Comparison of ENCODE assay signal across 8 cellular contexts in the genomic region with DNA sequence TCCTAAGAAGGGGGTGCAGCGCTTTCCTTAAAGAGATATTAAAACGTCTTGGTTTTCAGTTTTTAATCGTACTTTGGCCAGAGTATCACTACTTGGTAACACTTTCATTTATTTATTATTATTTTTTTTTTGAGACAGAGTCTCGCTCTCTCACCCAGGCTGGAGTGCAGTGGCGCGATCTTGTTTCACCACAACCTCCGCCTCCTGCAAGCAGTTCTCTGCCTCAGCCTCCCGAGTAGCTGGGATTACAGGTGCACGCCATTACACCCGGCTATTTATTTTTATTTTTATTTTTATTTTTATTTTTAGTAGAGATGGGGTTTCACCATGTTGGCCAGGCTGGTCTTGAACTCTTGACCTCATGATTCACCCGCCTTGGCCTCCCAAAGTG.
DNase-seq lines count a peak whose midpoint lies in the region; ATAC-seq and TF ChIP-seq lines count a peak whose summit lies in the region.
"Not testable (repeated sequence)": the region's sequence is repeated elsewhere in the genome, so short reads cannot be mapped to it uniquely, and the experiment has no call there.

No MANE protein-coding gene starts in this region.

- H2BK12ac ChIP-seq in H9 (ENCODE audit: insufficient read length, low read depth, low read length) = not testable (repeated sequence)

- POLR2A ChIA-PET in activated CD4-positive, alpha-beta T cell treated with anti-CD3 and anti-CD28 coated beads, Interleukin-2, amount 10 ng/mL, durations not matched to agents 7 days and 5 days (lab: Charles Lee) = not testable (repeated sequence)

- H3K79me2 ChIP-seq in H9 (ENCODE audit: insufficient read depth, low read length) = not testable (repeated sequence)

- H2BK20ac ChIP-seq in H9 (ENCODE audit: low read depth, low read length, poor library complexity, severe bottlenecking) = not testable (repeated sequence)

- not testable (repeated sequence) for H3T11ph ChIP-seq in H9 (ENCODE audit: low read length)

- not testable (repeated sequence) for H2AK5ac ChIP-seq in H9 (ENCODE audit: insufficient read length, low read length)

- H3K36me3 ChIP-seq in iPS-15b (ENCODE audit: control insufficient read depth, insufficient read depth, low read length); neutrophil; tibial artery: not testable (repeated sequence)

- H3K4me3 Mint-ChIP-seq in Calu3 (ENCODE audit: low read depth, unreplicated experiment) (peak overlapping the region; percentile 10), H9 (peak overlapping the region; percentile 45 to 54; a peak in 3 of 5 replicates), IgD-negative memory B cell (peak overlapping the region; percentile 60 to 92 (median 84))
- H3K4me3 Mint-ChIP-seq in activated CD4-positive, alpha-beta T cell treated with anti-CD3 and anti-CD28 coated beads, Interleukin-2, amount 10 ng/mL, durations not matched to agents 7 days and 5 days = peak overlapping the region; percentile 66
- peak overlapping the region; percentile 80 for H3K4me3 Mint-ChIP-seq in central memory CD8-positive, alpha-beta T cell

- not testable (repeated sequence) for H3K4me3 ChIP-seq in iPS-15b (ENCODE audit: low read depth, low read length)
- H3K4me3 ChIP-seq in neutrophil (ENCODE audit: low read depth in 1 of 2, low read length in 1 of 2) = peak overlapping the region; percentile 63 to 64
- H3K4me3 ChIP-seq in tibial artery = peak overlapping the region; percentile 29 to 47

- intact Hi-C loops in Calu3 (cut with micrococcal nuclease; ENCODE audit: unreplicated experiment) = not testable (repeated sequence)
- intact Hi-C loops in tibial artery (cut with DNase I; ENCODE audit: low total_unique reads) = loop anchor here (5.0 kb wide), 1 partner anchor 198 kb away; no protein-coding TSS in a partner anchor

- not testable (repeated sequence) for H3K27me3 Mint-ChIP-seq in Calu3 (ENCODE audit: unreplicated experiment); H9 (ENCODE audit: low read depth); IgD-negative memory B cell; activated CD4-positive, alpha-beta T cell treated with anti-CD3 and anti-CD28 coated beads, Interleukin-2, amount 10 ng/mL, durations not matched to agents 7 days and 5 days; central memory CD8-positive, alpha-beta T cell

- not testable (repeated sequence) for H3K9me3 ChIP-seq in H9 (ENCODE audit: control insufficient read depth, low read depth, low read length); iPS-15b (ENCODE audit: control insufficient read depth, insufficient read depth, low read length); neutrophil; tibial artery

- H3K18ac ChIP-seq in H9 (ENCODE audit: insufficient read length, low read depth, low read length) = not testable (repeated sequence)

- H3K4me1 Mint-ChIP-seq in Calu3 (ENCODE audit: low read depth, unreplicated experiment); H9; IgD-negative memory B cell; central memory CD8-positive, alpha-beta T cell: not testable (repeated sequence)
- H3K4me1 Mint-ChIP-seq in activated CD4-positive, alpha-beta T cell treated with anti-CD3 and anti-CD28 coated beads, Interleukin-2, amount 10 ng/mL, durations not matched to agents 7 days and 5 days = peaks cover 20% of the 10 kb centered on the region

- H3K4ac ChIP-seq in H9 (ENCODE audit: low read depth, low read length) = not testable (repeated sequence)

- not testable (repeated sequence) for H2BK5ac ChIP-seq in H9 (ENCODE audit: insufficient read length, low read length)

- not testable (repeated sequence) for H4K91ac ChIP-seq in H9 (ENCODE audit: insufficient read length, low read depth, low read length)

- CTCF ChIA-PET in Calu3 (lab: Charles Lee) = interaction anchor here (0.6 to 1.9 kb wide), 4 partner anchors 196 to 837 kb away, joined by 3 to 10 read pairs (median 3); a partner anchor contains a TSS
- CTCF ChIA-PET in activated CD4-positive, alpha-beta T cell treated with anti-CD3 and anti-CD28 coated beads, Interleukin-2, amount 10 ng/mL, durations not matched to agents 7 days and 5 days (lab: Charles Lee) = interaction anchor here (0.7 to 2.3 kb wide), 11 partner anchors 9 to 585 kb away, joined by 3 to 11 read pairs (median 4); no protein-coding TSS in a partner anchor

- not testable (repeated sequence) for H3K9me3 Mint-ChIP-seq in Calu3 (ENCODE audit: low read depth, unreplicated experiment); IgD-negative memory B cell; activated CD4-positive, alpha-beta T cell treated with anti-CD3 and anti-CD28 coated beads, Interleukin-2, amount 10 ng/mL, durations not matched to agents 7 days and 5 days; central memory CD8-positive, alpha-beta T cell
- peaks cover 6 to 16% of the 10 kb centered on the region in 2 experiments for H3K9me3 Mint-ChIP-seq in H9

- H2AFZ ChIP-seq in H9 (ENCODE audit: low read length) = peak overlapping the region; percentile 89

- H2BK15ac ChIP-seq in H9 (ENCODE audit: low read depth, low read length) = not testable (repeated sequence)

- H3K27ac Mint-ChIP-seq in Calu3 (ENCODE audit: unreplicated experiment); H9; IgD-negative memory B cell: not testable (repeated sequence)
- H3K27ac Mint-ChIP-seq in activated CD4-positive, alpha-beta T cell treated with anti-CD3 and anti-CD28 coated beads, Interleukin-2, amount 10 ng/mL, durations not matched to agents 7 days and 5 days = peak overlapping the region; percentile 89
- H3K27ac Mint-ChIP-seq in central memory CD8-positive, alpha-beta T cell (ENCODE audit: low read depth) = peak overlapping the region; percentile 59

- H3K4me2 ChIP-seq in H9 (ENCODE audit: insufficient read depth, insufficient read length, low read length) = peak overlapping the region; percentile 42

- not testable (repeated sequence) for BruUV-seq in Calu3 (replicated peaks; lab: Mats Ljungman, UMichigan)

- no CpG with 5 or more reads among the region's 11 CpGs for WGBS in H9 (ENCODE audit: extremely low coverage, insufficient read length, low lambda C conversion rate)

- not testable (repeated sequence) for H3K27me3 ChIP-seq in H9 (ENCODE audit: insufficient read depth, low read length); iPS-15b (ENCODE audit: control insufficient read depth, insufficient read depth, low read length); neutrophil; tibial artery

- not testable (repeated sequence) for H3K23ac ChIP-seq in H9 (ENCODE audit: insufficient read length, low read depth, low read length)

- not testable (repeated sequence) for H4K8ac ChIP-seq in H9 (replicated peaks; ENCODE audit: insufficient read length, low read depth, low read length)

- not testable (repeated sequence) for H3K4me1 ChIP-seq in H9 (ENCODE audit: insufficient read depth, low read length); iPS-15b (ENCODE audit: control insufficient read depth, insufficient read depth, low read length); neutrophil (ENCODE audit: control insufficient read depth in 1 of 2, insufficient read depth in 1 of 2, low read depth in 1 of 2, low read length in 1 of 2); tibial artery

- not testable (repeated sequence) for H3K9ac ChIP-seq in H9 (ENCODE audit: extremely low read depth, insufficient read length, low read length)
- H3K9ac ChIP-seq in iPS-15b (ENCODE audit: low read depth, low read length) = peak overlapping the region; percentile 1

- not testable (repeated sequence) for H4K5ac ChIP-seq in H9 (ENCODE audit: insufficient read length, low read depth, low read length)

- not testable (repeated sequence) for H3K14ac ChIP-seq in H9 (ENCODE audit: insufficient read depth, low read length)

- peak; percentile 37 for ATAC-seq in central memory CD8-positive, alpha-beta T cell (replicated peaks; ENCODE audit: extremely low read depth, poor library complexity, severe bottlenecking)

- H4K20me1 ChIP-seq in H9 (ENCODE audit: control insufficient read depth, insufficient read depth, insufficient read length) = not testable (repeated sequence)

- TF ChIP-seq CTCF in Calu3 (IDR thresholded peaks at IDR 0.05; ENCODE audit: unreplicated experiment); H9 (conservative IDR thresholded peaks at IDR 0.05); neutrophil (IDR thresholded peaks at IDR 0.05); tibial artery (IDR thresholded peaks at IDR 0.05): not testable (repeated sequence)

- not testable (repeated sequence) for DNase-seq in Calu3; H9; activated CD4-positive, alpha-beta T cell treated with anti-CD3 and anti-CD28 coated beads, Interleukin-2, amount 10 ng/mL, durations not matched to agents 7 days and 5 days; central memory CD8-positive, alpha-beta T cell (ENCODE audit: low spot score in 2 of 2); tibial artery

- not testable (repeated sequence) for H2BK120ac ChIP-seq in H9 (ENCODE audit: low read depth, low read length, poor library complexity, severe bottlenecking)

- H3K56ac ChIP-seq in H9 (ENCODE audit: insufficient read length, low read depth, low read length) = not testable (repeated sequence)

- H3K27ac ChIP-seq in H9 (ENCODE audit: insufficient read length, low read depth, low read length); tibial artery: not testable (repeated sequence)
- H3K27ac ChIP-seq in neutrophil = peak overlapping the region; percentile 60

- not testable (repeated sequence) for H3K23me2 ChIP-seq in H9 (ENCODE audit: insufficient read length, low read depth, low read length, poor library complexity, severe bottlenecking)

- H3K79me1 ChIP-seq in H9 (ENCODE audit: insufficient read depth, low read depth, low read length, poor library complexity, severe bottlenecking) = not testable (repeated sequence)

- not testable (repeated sequence) for H3K36me3 Mint-ChIP-seq in Calu3 (ENCODE audit: insufficient read depth, unreplicated experiment); H9 (ENCODE audit: insufficient read depth in 1 of 3, low read depth in 3 of 3); IgD-negative memory B cell; activated CD4-positive, alpha-beta T cell treated with anti-CD3 and anti-CD28 coated beads, Interleukin-2, amount 10 ng/mL, durations not matched to agents 7 days and 5 days (ENCODE audit: low read depth); central memory CD8-positive, alpha-beta T cell (ENCODE audit: insufficient read depth)

Comparison
In these comparisons a context has a peak if more than half of its experiments do, and no peak if none do; other contexts are left out.
1. H3K4me3 Mint-ChIP-seq: peak in every context shown above with its lines; median percentile 84 in IgD-negative memory B cell; 80 in central memory CD8-positive, alpha-beta T cell; 66 in activated CD4-positive, alpha-beta T cell treated with anti-CD3 and anti-CD28 coated beads, Interleukin-2, amount 10 ng/mL, durations not matched to agents 7 days and 5 days; 50 in H9; 10 in Calu3.